In genomic region chr2:159088906-159089305, GRCh38 we compare ENCODE assay signal across 13 cellular contexts.
A peak's percentile ranks its signal among the peaks of the same experiment; 100 is the strongest.
DNase-seq lines count a peak whose midpoint lies in the region; ATAC-seq and TF ChIP-seq lines count a peak whose summit lies in the region.
"Had no signal": no experiment of that assay in that cellular context is flagged by ENCODE, and none has a peak within 500 bp of the region (broad histone marks: within the 10 kb centered on the region; RNA-seq: fewer than 3 reads in every experiment).

No MANE protein-coding gene starts in this region.

- no peak for TF ChIP-seq EP300 in ovary (IDR thresholded peaks at IDR 0.05)

- TF ChIP-seq CTCF in heart right ventricle (IDR thresholded peaks at IDR 0.05) (peak in 1 of 9 donors; percentile 23), breast epithelium (IDR thresholded peaks at IDR 0.05) (no peak), uterus (IDR thresholded peaks at IDR 0.05) (no peak), ovary (IDR thresholded peaks at IDR 0.05) (no peak), smooth muscle cell (IDR thresholded peaks at IDR 0.05; ENCODE audit: borderline replicate concordance, insufficient read depth, poor library complexity, severe bottlenecking) (no peak)

- H3K23ac ChIP-seq in mesendoderm (ENCODE audit: low read length): no peak overlapping the region

- H3K4ac ChIP-seq in mesendoderm (ENCODE audit: low read depth, low read length): no peak overlapping the region

- H2AFZ ChIP-seq in smooth muscle cell (ENCODE audit: low read depth): no peak overlapping the region
- H2AFZ ChIP-seq: parathyroid adenoma had no signal

- H3K9me3 ChIP-seq in heart right ventricle: no peaks in the 10 kb centered on the region
- no peaks in the 10 kb centered on the region for H3K9me3 ChIP-seq in breast epithelium
- H3K9me3 ChIP-seq in uterus: no peaks in the 10 kb centered on the region
- H3K9me3 ChIP-seq in ovary: no peaks in the 10 kb centered on the region
- H3K9me3 ChIP-seq in smooth muscle cell (replicated peaks; ENCODE audit: low read depth): no peaks in the 10 kb centered on the region

- H4K8ac ChIP-seq in mesendoderm (ENCODE audit: low read depth, low read length): no peak overlapping the region

- no peak overlapping the region for H3K18ac ChIP-seq in mesendoderm (ENCODE audit: low read length)

- ATAC-seq in heart right ventricle (no peak), left cardiac atrium (no peak)

- H3K4me1 ChIP-seq in heart right ventricle (peaks cover 45 to 100% (median 98%) of the 10 kb centered on the region in 9 donors), breast epithelium (peaks cover 17 to 47% of the 10 kb centered on the region in 2 donors), mesendoderm (ENCODE audit: control insufficient read depth, low read depth, low read length) (peaks cover 3% of the 10 kb centered on the region), uterus (peaks cover 21 to 28% of the 10 kb centered on the region in 2 donors), ovary (ENCODE audit: insufficient read depth) (peaks cover 42% of the 10 kb centered on the region), smooth muscle cell (ENCODE audit: low read depth) (peaks cover 14% of the 10 kb centered on the region)
- H3K4me1 ChIP-seq: parathyroid adenoma had no signal

- no peak overlapping the region for H3K9ac ChIP-seq in mesendoderm (ENCODE audit: low read length)
- no peak overlapping the region for H3K9ac ChIP-seq in smooth muscle cell (ENCODE audit: low read depth)
- H3K9ac ChIP-seq: parathyroid adenoma had no signal

- H4K20me1 ChIP-seq in smooth muscle cell (ENCODE audit: low read depth): peaks cover 23% of the 10 kb centered on the region

- no peak overlapping the region for H3K56ac ChIP-seq in mesendoderm (ENCODE audit: low read length)

- H2BK5ac ChIP-seq in mesendoderm (ENCODE audit: low read length): no peak overlapping the region

- TF ChIP-seq POLR2A in breast epithelium (IDR thresholded peaks at IDR 0.05) (no peak), uterus (IDR thresholded peaks at IDR 0.05) (no peak), ovary (IDR thresholded peaks at IDR 0.05) (no peak)

- H3K4me3 ChIP-seq in heart right ventricle (no peak overlapping the region), breast epithelium (no peak overlapping the region), mesendoderm (ENCODE audit: low read length) (no peak overlapping the region), uterus (no peak overlapping the region), ovary (no peak overlapping the region), smooth muscle cell (no peak overlapping the region)

- H4K5ac ChIP-seq in mesendoderm (ENCODE audit: low read length): no peak overlapping the region

- WGBS in heart right ventricle, 2 donors: 31 to 55% methylated on average over 1 of the region's 1 CpG
- no CpG with 5 or more reads among the region's 1 CpG for WGBS in mesendoderm (ENCODE audit: extremely low coverage, insufficient coverage, low lambda C conversion rate)
- WGBS in ovary, 3 donors: 24 to 48% (median 39%) methylated on average over 1 of the region's 1 CpG
- 38% methylated on average over 1 of the region's 1 CpG for WGBS in smooth muscle cell (ENCODE audit: low lambda C conversion rate)

- H3K4me2 ChIP-seq in mesendoderm (ENCODE audit: low read length) (no peak overlapping the region), smooth muscle cell (no peak overlapping the region)

- H3K27me3 ChIP-seq in heart right ventricle: no peaks in the 10 kb centered on the region
- no peaks in the 10 kb centered on the region for H3K27me3 ChIP-seq in breast epithelium
- H3K27me3 ChIP-seq in mesendoderm (ENCODE audit: insufficient read depth, low read length, poor library complexity): no peaks in the 10 kb centered on the region
- H3K27me3 ChIP-seq in uterus: no peaks in the 10 kb centered on the region
- no peaks in the 10 kb centered on the region for H3K27me3 ChIP-seq in ovary
- H3K27me3 ChIP-seq in smooth muscle cell (ENCODE audit: low read depth): no peaks in the 10 kb centered on the region

- H3K36me3 ChIP-seq in heart right ventricle (no peaks in the 10 kb centered on the region), breast epithelium (no peaks in the 10 kb centered on the region), mesendoderm (ENCODE audit: control insufficient read depth, insufficient read depth, low read length) (no peaks in the 10 kb centered on the region), uterus (no peaks in the 10 kb centered on the region), ovary (no peaks in the 10 kb centered on the region), smooth muscle cell (ENCODE audit: low read depth) (no peaks in the 10 kb centered on the region)

- H2BK120ac ChIP-seq in mesendoderm (ENCODE audit: low read depth, low read length): no peak overlapping the region

- H2BK15ac ChIP-seq in mesendoderm (replicated peaks; ENCODE audit: low read depth): no peak overlapping the region

- no peak overlapping the region for H2AK5ac ChIP-seq in mesendoderm (ENCODE audit: low read length)

- no peaks in the 10 kb centered on the region for H3K79me2 ChIP-seq in mesendoderm (ENCODE audit: control insufficient read depth, insufficient read depth, low read length)
- H3K79me2 ChIP-seq in smooth muscle cell (ENCODE audit: low read depth): peaks cover 12% of the 10 kb centered on the region

- H3K79me1 ChIP-seq in mesendoderm (ENCODE audit: low read length): no peaks in the 10 kb centered on the region

- no peak for DNase-seq in heart right ventricle
- no peak for DNase-seq in left cardiac atrium
- DNase-seq in breast epithelium (ENCODE audit: low spot score in 2 of 2): no peak
- DNase-seq in mesendoderm: peak; percentile 49
- DNase-seq in uterus: no peak
- DNase-seq in ovary: no peak
- DNase-seq in AG08396 (ENCODE audit: low spot score): no peak
- DNase-seq in smooth muscle cell (lab: John Stamatoyannopoulos, UW; ENCODE audit: unreplicated experiment): no peak
- DNase-seq: activated CD4-positive, alpha-beta T cell treated with anti-CD3 and anti-CD28 coated beads, Interleukin-2, amount 10 ng/mL, durations not matched to agents 24 days and 14 days; activated effector memory CD4-positive, alpha-beta T cell treated with anti-CD3 and anti-CD28 coated beads, Interleukin-2, amount 50 U/mL, for 16 hours; kidney glomerular epithelial cell; NCI-H526 treated with DMSO at 0.1 percent for 48 hours had no signal

- H3F3A ChIP-seq in smooth muscle cell (ENCODE audit: low read depth): peaks cover 3% of the 10 kb centered on the region

- intact Hi-C loops in heart right ventricle (cut with DNase I) (loop anchor here in 1 of 10 donors (10.0 kb wide), 1 partner anchor 114 kb away; no protein-coding TSS in a partner anchor), left cardiac atrium (cut with DNase I) (no loop called here), breast epithelium (cut with DNase I; ENCODE audit: low total_unique reads) (no loop called here), uterus (cut with DNase I; ENCODE audit: low total_unique reads) (no loop called here), ovary (cut with DNase I) (no loop called here)

- H3K27ac ChIP-seq in heart right ventricle (peak overlapping the region in 9 of 10 donors; percentile 41 to 89 (median 72)), breast epithelium (peak overlapping the region; percentile 20 to 84), mesendoderm (ENCODE audit: low read depth, low read length) (no peak overlapping the region), uterus (peak overlapping the region; percentile 41 to 94), ovary (no peak overlapping the region), smooth muscle cell (ENCODE audit: low read depth) (no peak overlapping the region)
- H3K27ac ChIP-seq: parathyroid adenoma had no signal

Comparison
In these comparisons a context has a peak if more than half of its experiments do, and no peak if none do; other contexts are left out.
1. H3K27ac ChIP-seq: peak in heart right ventricle (9 of 10), breast epithelium (2 of 2) and uterus (2 of 2); none in mesendoderm (single experiment), ovary (0 of 2) and smooth muscle cell (single experiment).